8 cellular contexts compared by ENCODE assay signal in genomic region chr21:25501996-25502665, GRCh38.
A peak's percentile ranks its signal among the peaks of the same experiment; 100 is the strongest.
DNase-seq lines count a peak whose midpoint lies in the region; ATAC-seq and TF ChIP-seq lines count a peak whose summit lies in the region.

No MANE protein-coding gene starts in this region.

- H3K4me2 ChIP-seq in OCI-LY3 (ENCODE audit: low read length): no peak overlapping the region

- no peak overlapping the region for H3K4me3 ChIP-seq in OCI-LY3 (ENCODE audit: low read length)

- peaks cover 11% of the 10 kb centered on the region for H3K4me1 Mint-ChIP-seq in memory B cell

- H3K36me3 ChIP-seq in OCI-LY3 (replicated peaks; ENCODE audit: low read depth, low read length): peaks cover 19% of the 10 kb centered on the region

- H3K9me3 Mint-ChIP-seq in memory B cell: peaks cover 7% of the 10 kb centered on the region

- no peak for DNase-seq in memory B cell (ENCODE audit: low spot score in 2 of 2)
- no peak for DNase-seq in GM20000 (ENCODE audit: low spot score)
- DNase-seq in OCI-M2 (lab: John Stamatoyannopoulos, UW; ENCODE audit: unreplicated experiment): no peak
- DNase-seq in 8988T: no peak
- no peak for DNase-seq in NCI-H1417 treated with DMSO at 0.1 percent for 48 hours (lab: John Stamatoyannopoulos, UW)

- H3K79me2 ChIP-seq in OCI-LY3 (ENCODE audit: low read length): peaks cover 8% of the 10 kb centered on the region; the same call in 1 of the 2 replicates

- TF ChIP-seq CTCF in OCI-LY3 (IDR thresholded peaks at IDR 0.05; ENCODE audit: low read depth, low read length) (no peak), GM20000 (IDR thresholded peaks at IDR 0.05; ENCODE audit: extremely low read depth, missing control alignments) (no peak)

- peaks cover 2% of the 10 kb centered on the region for H3K36me3 Mint-ChIP-seq in memory B cell

- H3K27me3 Mint-ChIP-seq in memory B cell: no peaks in the 10 kb centered on the region

- H3K9me3 ChIP-seq in OCI-LY3 (ENCODE audit: insufficient read depth, low read length): peaks cover 8% of the 10 kb centered on the region; the same call in 1 of the 2 replicates

- peaks cover 38% of the 10 kb centered on the region for H3K4me1 ChIP-seq in OCI-LY3 (ENCODE audit: low read length)

- no peak overlapping the region for H3K9ac ChIP-seq in OCI-LY3 (ENCODE audit: low read length)

- H2AFZ ChIP-seq in OCI-LY3 (ENCODE audit: low read depth, low read length): no peak overlapping the region

- H3K27me3 ChIP-seq in OCI-LY3 (ENCODE audit: low read depth, low read length): no peaks in the 10 kb centered on the region

- ATAC-seq in GM18499 (IDR thresholded peaks at IDR 0.05; ENCODE audit: insufficient read depth, unreplicated experiment) (peak; percentile 51), HG02610 (IDR thresholded peaks at IDR 0.05; ENCODE audit: unreplicated experiment) (peak; percentile 83), memory B cell (ENCODE audit: low read depth) (peak; percentile 70)

- peak overlapping the region; percentile 63 for H3K27ac ChIP-seq in OCI-LY3 (ENCODE audit: low read length)

- H3K4me3 Mint-ChIP-seq in memory B cell: no peak overlapping the region

- H4K20me1 ChIP-seq in OCI-LY3 (ENCODE audit: insufficient read depth, low read length): no peaks in the 10 kb centered on the region

- H3K27ac Mint-ChIP-seq in memory B cell: peak overlapping the region; percentile 68
